ENCODE assay signal across 8 cellular contexts in the genomic region with DNA sequence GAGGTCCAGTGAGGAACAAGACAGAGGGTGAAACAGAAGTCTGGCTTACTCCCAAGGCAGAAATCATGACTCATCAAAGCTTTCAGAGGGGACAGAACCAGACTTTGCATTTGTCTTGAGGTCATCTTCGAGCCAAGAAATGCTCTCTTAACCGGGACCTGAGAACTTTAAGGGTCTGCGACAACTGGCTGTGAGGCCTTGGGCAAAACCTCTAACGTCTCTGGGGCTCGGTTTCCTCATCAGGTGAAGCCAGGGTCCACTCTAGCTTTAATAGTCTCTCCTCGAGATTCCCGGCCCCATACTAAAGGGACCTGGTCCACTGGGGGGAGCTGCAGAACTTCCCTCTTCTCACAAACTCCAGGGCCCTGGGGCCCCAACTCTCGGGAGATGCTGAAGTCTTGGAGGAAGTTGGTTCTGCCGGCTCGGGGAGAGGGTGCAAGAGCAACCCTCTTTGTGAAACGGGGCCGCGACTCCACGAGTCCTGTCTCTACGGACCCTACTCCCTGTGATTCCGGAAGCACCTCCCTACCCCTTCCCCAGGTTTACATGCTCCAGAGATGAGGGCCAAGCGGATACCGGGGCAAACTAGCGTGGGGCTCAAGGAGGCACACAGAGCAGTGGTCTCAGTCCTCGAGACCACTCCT. TPM values are rescaled to one million over a fixed set of nuclear protein-coding genes. Genes with fewer than 3 reads are reported as not detected.
DNase-seq lines count a peak whose midpoint lies in the region; ATAC-seq and TF ChIP-seq lines count a peak whose summit lies in the region.

No MANE protein-coding gene starts in this region.

- H3K9ac ChIP-seq in SK-N-MC (ENCODE audit: insufficient read length): peak overlapping the region; percentile 57

- intact Hi-C loops in CD4-positive, alpha-beta memory T cell (cut with micrococcal nuclease): loop anchor here (1.0 kb wide), 1 partner anchor 18 kb away; no protein-coding TSS in a partner anchor

- CTCF ChIA-PET in CD4-positive, alpha-beta memory T cell (lab: Charles Lee; ENCODE audit: partially characterized antibody): interaction anchor here (0.7 to 2.6 kb wide), 3 partner anchors 16 to 42 kb away, joined by 3 to 5 read pairs (median 3); no protein-coding TSS in a partner anchor

- no peaks in the 10 kb centered on the region for H3K9me3 ChIP-seq in CD4-positive, alpha-beta memory T cell (ENCODE audit: control insufficient read depth in 1 of 2, low read length in 2 of 2)
- H3K9me3 ChIP-seq in SK-N-MC (ENCODE audit: low read depth, low read length) (no peaks in the 10 kb centered on the region), iPS DF 6.9 (ENCODE audit: control insufficient read depth, insufficient read depth, low read length) (no peaks in the 10 kb centered on the region)

- H3K27ac ChIP-seq in CD4-positive, alpha-beta memory T cell (ENCODE audit: low read depth, low read length): no peak overlapping the region
- no peak overlapping the region for H3K27ac ChIP-seq in SK-N-MC
- H3K27ac ChIP-seq in iPS DF 6.9 (ENCODE audit: low read length): no peak overlapping the region

- peaks cover 0 to 3% (median 0%) of the 10 kb centered on the region in 8 donors for H3K9me3 Mint-ChIP-seq in CD4-positive, alpha-beta memory T cell
- peaks cover 0 to 7% (median 0%) of the 10 kb centered on the region in 5 experiments for H3K9me3 Mint-ChIP-seq in brain

- POLR2A ChIA-PET in CD4-positive, alpha-beta memory T cell (lab: Charles Lee; ENCODE audit: partially characterized antibody): interaction anchor here (0.7 to 2.1 kb wide), 3 partner anchors 36 to 820 kb away, joined by 3 to 14 read pairs (median 3); partner anchors contain the start of gene RFX3

- peaks cover 15 to 36% of the 10 kb centered on the region in 2 donors for H3K27me3 Mint-ChIP-seq in CD4-positive, alpha-beta memory T cell
- H3K27me3 Mint-ChIP-seq in brain: peaks cover 63% of the 10 kb centered on the region

- H3K4me3 Mint-ChIP-seq in CD4-positive, alpha-beta memory T cell: peak overlapping the region; percentile 93 to 99 (median 95)
- peak overlapping the region; percentile 93 to 98 (median 95) for H3K4me3 Mint-ChIP-seq in brain

- WGBS in iPS DF 6.9 (ENCODE audit: insufficient coverage, insufficient read length): no CpG with 5 or more reads among the region's 20 CpGs

- DNase-seq in CD4-positive, alpha-beta memory T cell: peak in 4 of 5 donors; percentile 11 to 52 (median 22)
- DNase-seq in HPDE6-E6E7 (ENCODE audit: extremely low spot score): peak; percentile 68
- DNase-seq in SK-N-MC (ENCODE audit: low read depth, low spot score): no peak
- no peak for DNase-seq in iPS DF 6.9 (ENCODE audit: low read depth, low spot score)
- DNase-seq in putamen (ENCODE audit: low spot score): peak; percentile 45
- no peak for DNase-seq in GF-D8 (lab: John Stamatoyannopoulos, UW)

- H3K4me3 ChIP-seq in CD4-positive, alpha-beta memory T cell (ENCODE audit: low read length in 2 of 2): peak overlapping the region; percentile 34 to 72
- H3K4me3 ChIP-seq in SK-N-MC (peak overlapping the region; percentile 76), iPS DF 6.9 (ENCODE audit: low read length) (peak overlapping the region; percentile 51; the same call in 1 of the 2 replicates)

- H3K4me1 ChIP-seq in CD4-positive, alpha-beta memory T cell (ENCODE audit: insufficient read depth, low read length): peaks cover 16% of the 10 kb centered on the region
- peaks cover 3% of the 10 kb centered on the region; the same call in 1 of the 2 replicates for H3K4me1 ChIP-seq in iPS DF 6.9 (ENCODE audit: control insufficient read depth, insufficient read depth, low read length)

- H3K27ac Mint-ChIP-seq in CD4-positive, alpha-beta memory T cell: peak overlapping the region; percentile 48 to 90 (median 61)
- H3K27ac Mint-ChIP-seq in brain: peak overlapping the region; percentile 49 to 95 (median 92)

- peak; percentile 17 for ATAC-seq in GM19324 (IDR thresholded peaks at IDR 0.05; ENCODE audit: low FRiP score, unreplicated experiment)

- no peaks in the 10 kb centered on the region for H3K36me3 ChIP-seq in CD4-positive, alpha-beta memory T cell (ENCODE audit: insufficient read depth, low read length)
- H3K36me3 ChIP-seq in SK-N-MC (ENCODE audit: insufficient read depth, low read length) (no peaks in the 10 kb centered on the region), iPS DF 6.9 (ENCODE audit: control insufficient read depth, insufficient read depth, low read length) (no peaks in the 10 kb centered on the region)

- peaks cover 4 to 32% (median 19%) of the 10 kb centered on the region in 4 donors for H3K4me1 Mint-ChIP-seq in CD4-positive, alpha-beta memory T cell
- H3K4me1 Mint-ChIP-seq in brain: peaks cover 58% of the 10 kb centered on the region

- TF ChIP-seq CTCF in brain (conservative IDR thresholded peaks at IDR 0.05): no peak

- no peaks in the 10 kb centered on the region for H3K27me3 ChIP-seq in CD4-positive, alpha-beta memory T cell (ENCODE audit: insufficient read depth, low read length)
- H3K27me3 ChIP-seq in iPS DF 6.9 (ENCODE audit: control insufficient read depth, insufficient read depth, low read length): peaks cover 21% of the 10 kb centered on the region; the same call in 1 of the 2 replicates

- H3K36me3 Mint-ChIP-seq in CD4-positive, alpha-beta memory T cell: peaks cover 0 to 12% of the 10 kb centered on the region in 2 donors
- no peaks in the 10 kb centered on the region for H3K36me3 Mint-ChIP-seq in brain

RNA-seq across cellular contexts. Expression of gene GLIS3, which starts 2.6 kb away (rescaled TPM):
- 1 to 10 TPM; 2.0 to 2.8 TPM for total RNA-seq in CD4-positive, alpha-beta memory T cell
- under 1 TPM in 1 of 2 donors, not detected in 1; 0.61 TPM for polyA plus RNA-seq in CD4-positive, alpha-beta memory T cell
- polyA plus RNA-seq in brain (ENCODE audit: insufficient read depth, low read depth, low replicate concordance): 1.6 TPM

Comparison
In these comparisons a context has a peak if more than half of its experiments do, and no peak if none do; other contexts are left out.
1. DNase-seq: peak in CD4-positive, alpha-beta memory T cell (4 of 5), HPDE6-E6E7 (single experiment) and putamen (single experiment); none in SK-N-MC (single experiment), iPS DF 6.9 (single experiment) and GF-D8 (single experiment).
2. Peak in every context shown above with its lines, with median percentiles within 50 percentile points of each other: H3K4me3 ChIP-seq.